ENCODE assay signal across 21 cellular contexts in the genomic region with DNA sequence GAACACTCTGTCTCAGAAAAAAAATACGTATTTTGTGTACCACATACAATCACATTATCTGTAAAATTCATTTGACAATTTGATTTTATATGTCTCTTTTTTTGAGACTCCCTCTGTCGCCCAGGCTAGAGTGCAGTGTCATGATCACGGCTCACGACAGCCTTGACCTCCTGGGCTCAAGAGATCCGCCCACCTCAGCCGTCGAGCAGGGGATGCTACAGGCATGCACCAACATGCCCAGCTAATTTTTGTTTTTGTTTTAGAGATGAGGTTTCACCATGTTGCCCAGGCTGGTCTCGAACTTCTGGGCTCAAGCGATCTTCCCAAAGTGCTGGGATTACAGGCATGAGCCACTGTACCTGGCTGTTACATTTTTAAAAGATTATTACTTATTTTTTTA. TPM values are rescaled to one million over a fixed set of nuclear protein-coding genes. Genes with fewer than 3 reads are reported as not detected.
DNase-seq lines count a peak whose midpoint lies in the region; ATAC-seq, FAIRE-seq and TF ChIP-seq lines count a peak whose summit lies in the region.
"Had no signal": no experiment of that assay in that cellular context is flagged by ENCODE, and none has a peak within 500 bp of the region (broad histone marks: within the 10 kb centered on the region; RNA-seq: fewer than 3 reads in every experiment).

No MANE protein-coding gene starts in this region.

- no peaks in the 10 kb centered on the region for H3K27me3 Mint-ChIP-seq in chondrocyte (ENCODE audit: low read depth)
- H3K27me3 Mint-ChIP-seq: CD4-positive, CD25-positive, alpha-beta regulatory T cell; T-helper 17 cell had no signal

- POLR2A ChIA-PET in A549 (lab: Yijun Ruan, JAX) = no interaction called here
- POLR2A ChIA-PET in endothelial cell of umbilical vein (lab: Charles Lee) = no interaction called here

- H3K4me3 ChIP-seq in A549 (no peak overlapping the region), endothelial cell of umbilical vein (replicated peaks in 1 of 3; ENCODE audit: insufficient read depth in 1 of 3, low read depth in 1 of 3, low read length in 3 of 3) (no peak overlapping the region), suprapubic skin (no peak overlapping the region)

- no peak overlapping the region for H3K9ac ChIP-seq in endothelial cell of umbilical vein (replicated peaks; ENCODE audit: extremely low read depth, insufficient read depth, low read length)

- no peak overlapping the region for H3K27ac Mint-ChIP-seq in chondrocyte (ENCODE audit: unreplicated experiment)
- H3K27ac Mint-ChIP-seq: CD4-positive, CD25-positive, alpha-beta regulatory T cell; T-helper 17 cell had no signal

- no peak overlapping the region for H3K4me2 ChIP-seq in A549
- H3K4me2 ChIP-seq in endothelial cell of umbilical vein (ENCODE audit: insufficient read depth, low read length) = no peak overlapping the region

- CTCF ChIA-PET in A549 (lab: Yijun Ruan, JAX) (interaction anchor here (1.2 kb wide), 1 partner anchor 73 kb away, joined by 3 read pairs; no protein-coding TSS in a partner anchor), endothelial cell of umbilical vein (lab: Charles Lee) (no interaction called here)

- H3K79me2 ChIP-seq in endothelial cell of umbilical vein (ENCODE audit: control insufficient read depth, insufficient read depth, low read length) = no peaks in the 10 kb centered on the region

- in situ Hi-C loops in KBM-7 (cut with MboI; ENCODE audit: low pct_unique_long_range_greater_than_20kb, low sequenced_read_pairs) = no loop called here

- intact Hi-C loops in endothelial cell of umbilical vein (cut with micrococcal nuclease) = no loop called here

- H3K27me3 ChIP-seq in endothelial cell of umbilical vein (ENCODE audit: control insufficient read depth in 2 of 2, insufficient read depth in 2 of 2, low read length in 2 of 2) (no peaks in the 10 kb centered on the region), suprapubic skin (no peaks in the 10 kb centered on the region)

- no peaks in the 10 kb centered on the region for H3K9me3 Mint-ChIP-seq in chondrocyte (ENCODE audit: low read depth)
- H3K9me3 Mint-ChIP-seq: CD4-positive, CD25-positive, alpha-beta regulatory T cell had no signal

- peaks cover 12% of the 10 kb centered on the region for H3K4me1 Mint-ChIP-seq in chondrocyte (ENCODE audit: low read depth)
- H3K4me1 Mint-ChIP-seq: CD4-positive, CD25-positive, alpha-beta regulatory T cell had no signal

- H3K27ac ChIP-seq in A549 (peak overlapping the region; percentile 19 to 50; a peak in 3 of 6 replicates), endothelial cell of umbilical vein (ENCODE audit: insufficient read depth, low read depth, low read length) (no peak overlapping the region), suprapubic skin (no peak overlapping the region)

- no peak for TF ChIP-seq CTCF in A549 (IDR thresholded peaks at IDR 0.05)
- no peak for TF ChIP-seq CTCF in endothelial cell of umbilical vein (IDR thresholded peaks at IDR 0.05; ENCODE audit: extremely low read depth in 1 of 2, insufficient read depth in 1 of 2, low read depth in 1 of 2, low read length in 2 of 2)
- no peak for TF ChIP-seq CTCF in suprapubic skin (IDR thresholded peaks at IDR 0.05)
- no peak for TF ChIP-seq CTCF in chondrocyte (IDR thresholded peaks at IDR 0.05)

- dilution Hi-C loops in endothelial cell of umbilical vein (cut with MboI; ENCODE audit: extremely low pct_ligation_motif_present, low sequenced_read_pairs) = no loop called here

- ATAC-seq in A549 = no peak
- ATAC-seq: T-helper 17 cell had no signal

- WGBS in A549 (ENCODE audit: missing lambda C conversion rate) = 91% methylated on average over 9 of the region's 9 CpGs
- WGBS in suprapubic skin = 76% methylated on average over 9 of the region's 9 CpGs

- peaks cover 12 to 18% of the 10 kb centered on the region in 2 experiments for H3K36me3 ChIP-seq in endothelial cell of umbilical vein (ENCODE audit: control insufficient read depth in 2 of 2, extremely low read depth in 1 of 2, insufficient read depth in 2 of 2, low read length in 2 of 2)
- H3K36me3 ChIP-seq in suprapubic skin = peaks cover 42% of the 10 kb centered on the region

- H3K9me1 ChIP-seq in endothelial cell of umbilical vein (replicated peaks; ENCODE audit: control insufficient read depth, extremely low read depth, insufficient read depth, low read length) = no peaks in the 10 kb centered on the region

- TF ChIP-seq POLR2A in A549 (IDR thresholded peaks at IDR 0.05; ENCODE audit: low read length) = no peak
- no peak for TF ChIP-seq POLR2A in GM12891 (IDR thresholded peaks at IDR 0.05; ENCODE audit: low read depth, low read length)
- no peak for TF ChIP-seq POLR2A in endothelial cell of umbilical vein (IDR thresholded peaks at IDR 0.05; ENCODE audit: low read depth, low read length)
- TF ChIP-seq POLR2A in suprapubic skin (IDR thresholded peaks at IDR 0.05) = no peak

- FAIRE-seq in A549 (lab: Jason Lieb, UNC) (peak; percentile 49), GM12891 (lab: Jason Lieb, UNC) (peak; percentile 98), endothelial cell of umbilical vein (lab: Jason Lieb, UNC) (peak; percentile 94)
- FAIRE-seq: GM18507 had no signal

- no peaks in the 10 kb centered on the region for H3K4me1 ChIP-seq in A549
- no peaks in the 10 kb centered on the region for H3K4me1 ChIP-seq in endothelial cell of umbilical vein (ENCODE audit: control insufficient read depth, extremely low read depth, insufficient read depth, low read length)
- H3K4me1 ChIP-seq in suprapubic skin = no peaks in the 10 kb centered on the region

- no peak for TF ChIP-seq RAD21 in A549 (conservative IDR thresholded peaks at IDR 0.05 in 1 of 2, IDR thresholded peaks at IDR 0.05 in 1 of 2)

- H3K9me3 ChIP-seq in A549 (no peaks in the 10 kb centered on the region), endothelial cell of umbilical vein (replicated peaks; ENCODE audit: control insufficient read depth, insufficient read depth, low read length) (no peaks in the 10 kb centered on the region), suprapubic skin (no peaks in the 10 kb centered on the region)

- H3K36me3 Mint-ChIP-seq in chondrocyte (ENCODE audit: low read depth) = peaks cover 19% of the 10 kb centered on the region

- BruUV-seq in endothelial cell of umbilical vein (replicated peaks; lab: Mats Ljungman, UMichigan) = no TSS peak

- H3K4me3 Mint-ChIP-seq in chondrocyte (ENCODE audit: unreplicated experiment) = no peak overlapping the region
- H3K4me3 Mint-ChIP-seq: CD4-positive, CD25-positive, alpha-beta regulatory T cell; T-helper 17 cell had no signal

- no peaks in the 10 kb centered on the region for H4K20me1 ChIP-seq in endothelial cell of umbilical vein (replicated peaks; ENCODE audit: control insufficient read depth, extremely low read depth, insufficient read depth, low read length)

- H2AFZ ChIP-seq in endothelial cell of umbilical vein (ENCODE audit: low read depth, low read length) = no peak overlapping the region

- TF ChIP-seq EP300 in A549 (IDR thresholded peaks at IDR 0.05) (no peak), suprapubic skin (IDR thresholded peaks at IDR 0.05) (no peak)

- DNase-seq in A549 (ENCODE audit: low read depth in 1 of 2, low spot score in 1 of 2) = no peak
- no peak for DNase-seq in GM12891 (ENCODE audit: insufficient read length, low spot score)
- DNase-seq in KBM-7 = peak; percentile 29
- DNase-seq in endothelial cell of umbilical vein (ENCODE audit: low read depth, low spot score) = no peak
- DNase-seq in COLO829 (ENCODE audit: low spot score) = no peak
- no peak for DNase-seq in DMS53 (lab: John Stamatoyannopoulos, UW)
- no peak for DNase-seq in suprapubic skin (ENCODE audit: low spot score in 2 of 2)
- DNase-seq in chondrocyte (ENCODE audit: low spot score) = no peak
- DNase-seq: ACHN; AML-193; CD4-positive, CD25-positive, alpha-beta regulatory T cell; DMS79 treated with DMSO at 0.1 percent for 48 hours; H7; NCI-H1048; NCI-H146; NCI-H2081; NCI-H226; NCI-H526; RPMI8226; T-helper 17 cell had no signal

RNA-seq across cellular contexts. Expression of gene BAZ1B, which starts 11.6 kb away (rescaled TPM):
- polyA plus RNA-seq in A549 (2011; rRNA removed) (54.8 and 59.0 TPM in 2 replicates), A549 (2017; fragmentation: RNase III; extraction: RNeasy Plus Mini Kit Qiagen cat#74134 plus additional on column Dnase treatment) (63.0 to 67.5 TPM (median 66.8 TPM) in 3 replicates), endothelial cell of umbilical vein (12.6 and 16.2 TPM in 2 replicates)
- polyA plus RNA-seq in A549 (2012; cell fraction: cytosol; rRNA removed) = 18.1 and 19.1 TPM in 2 replicates
- polyA plus RNA-seq in A549 (2012; cell fraction: nucleus; rRNA removed) = 21.5 and 35.5 TPM in 2 replicates
- polyA minus RNA-seq in A549 (2011; rRNA and poly(A)+ RNA removed) = 53.3 and 60.6 TPM in 2 replicates
- 25.9 TPM for polyA plus RNA-seq in GM12891 (2012; ENCODE audit: low read depth, missing spikeins)
- total RNA-seq in endothelial cell of umbilical vein (72.6 and 74.7 TPM in 2 replicates), suprapubic skin (10 to 100 TPM; 27.9 to 36.7 (median 29.6) TPM), chondrocyte (64.9 to 74.9 TPM (median 65.5 TPM) in 3 replicates)
- 22.4 and 24.9 TPM in 2 replicates for polyA plus RNA-seq in endothelial cell of umbilical vein (2011; cell fraction: cytosol; rRNA removed)
- 29.4 and 35.9 TPM in 2 replicates for polyA plus RNA-seq in endothelial cell of umbilical vein (2011; cell fraction: nucleus; rRNA removed)
- polyA plus RNA-seq in endothelial cell of umbilical vein (2012) = 37.1 and 51.8 TPM in 2 replicates
- 38.5 and 39.9 TPM in 2 replicates for polyA minus RNA-seq in endothelial cell of umbilical vein
- polyA minus RNA-seq in endothelial cell of umbilical vein (2011; cell fraction: cytosol; rRNA and poly(A)+ RNA removed) = 43.3 TPM
- 26.7 and 33.3 TPM in 2 replicates for polyA minus RNA-seq in endothelial cell of umbilical vein (2011; cell fraction: nucleus; rRNA and poly(A)+ RNA removed)

RNA-seq across cellular contexts. Expression of gene BCL7B, which starts 23.7 kb away (rescaled TPM):
- 58.8 and 62.5 TPM in 2 replicates for polyA plus RNA-seq in A549 (2011; rRNA removed)
- polyA plus RNA-seq in A549 (2012; cell fraction: cytosol; rRNA removed) = 86.5 and 94.9 TPM in 2 replicates
- 54.4 and 57.8 TPM in 2 replicates for polyA plus RNA-seq in A549 (2012; cell fraction: nucleus; rRNA removed)
- 48.8 to 52.3 TPM (median 51.7 TPM) in 3 replicates for polyA plus RNA-seq in A549 (2017; fragmentation: RNase III; extraction: RNeasy Plus Mini Kit Qiagen cat#74134 plus additional on column Dnase treatment)
- 54.6 and 58.6 TPM in 2 replicates for polyA minus RNA-seq in A549 (2011; rRNA and poly(A)+ RNA removed)
- 40.6 TPM for polyA plus RNA-seq in GM12891 (2012; ENCODE audit: low read depth, missing spikeins)
- 58.0 and 61.2 TPM in 2 replicates for total RNA-seq in endothelial cell of umbilical vein
- 68.3 and 78.1 TPM in 2 replicates for polyA plus RNA-seq in endothelial cell of umbilical vein
- polyA plus RNA-seq in endothelial cell of umbilical vein (2011; cell fraction: cytosol; rRNA removed) = 74.1 and 74.2 TPM in 2 replicates
- polyA plus RNA-seq in endothelial cell of umbilical vein (2011; cell fraction: nucleus; rRNA removed) = 44.4 and 44.9 TPM in 2 replicates
- 31.0 and 40.3 TPM in 2 replicates for polyA plus RNA-seq in endothelial cell of umbilical vein (2012)
- polyA minus RNA-seq in endothelial cell of umbilical vein = 53.3 and 60.2 TPM in 2 replicates
- polyA minus RNA-seq in endothelial cell of umbilical vein (2011; cell fraction: cytosol; rRNA and poly(A)+ RNA removed) = 56.4 TPM
- 31.8 and 33.1 TPM in 2 replicates for polyA minus RNA-seq in endothelial cell of umbilical vein (2011; cell fraction: nucleus; rRNA and poly(A)+ RNA removed)
- 10 to 100 TPM; 33.4 to 55.4 (median 46.1) TPM for total RNA-seq in suprapubic skin
- 35.7 to 40.2 TPM (median 39.7 TPM) in 3 replicates for total RNA-seq in chondrocyte

RNA-seq across cellular contexts. Expression of gene TBL2, which starts 44.6 kb away (rescaled TPM):
- 34.4 and 38.3 TPM in 2 replicates for polyA plus RNA-seq in A549 (2011; rRNA removed)
- polyA plus RNA-seq in A549 (2012; cell fraction: cytosol; rRNA removed) = 42.1 and 53.3 TPM in 2 replicates
- polyA plus RNA-seq in A549 (2012; cell fraction: nucleus; rRNA removed) = 84.1 and 84.4 TPM in 2 replicates
- 41.8 to 46.4 TPM (median 45.9 TPM) in 3 replicates for polyA plus RNA-seq in A549 (2017; fragmentation: RNase III; extraction: RNeasy Plus Mini Kit Qiagen cat#74134 plus additional on column Dnase treatment)
- polyA minus RNA-seq in A549 (2011; rRNA and poly(A)+ RNA removed) = 82.8 and 88.0 TPM in 2 replicates
- 15.2 TPM for polyA plus RNA-seq in GM12891 (2012; ENCODE audit: low read depth, missing spikeins)
- total RNA-seq in endothelial cell of umbilical vein = 34.8 and 38.6 TPM in 2 replicates
- polyA plus RNA-seq in endothelial cell of umbilical vein = 48.4 and 49.6 TPM in 2 replicates
- 32.4 and 34.6 TPM in 2 replicates for polyA plus RNA-seq in endothelial cell of umbilical vein (2011; cell fraction: cytosol; rRNA removed)
- polyA plus RNA-seq in endothelial cell of umbilical vein (2011; cell fraction: nucleus; rRNA removed) = 34.4 and 35.1 TPM in 2 replicates
- 23.8 TPM in 2 replicates for polyA plus RNA-seq in endothelial cell of umbilical vein (2012)
- 71.8 and 113 TPM in 2 replicates for polyA minus RNA-seq in endothelial cell of umbilical vein
- polyA minus RNA-seq in endothelial cell of umbilical vein (2011; cell fraction: cytosol; rRNA and poly(A)+ RNA removed) = 37.9 TPM
- 25.6 and 28.9 TPM in 2 replicates for polyA minus RNA-seq in endothelial cell of umbilical vein (2011; cell fraction: nucleus; rRNA and poly(A)+ RNA removed)
- total RNA-seq in suprapubic skin = 10 to 100 TPM; 23.3 to 43.3 (median 40.8) TPM
- total RNA-seq in chondrocyte = 45.2 to 56.1 TPM (median 50.4 TPM) in 3 replicates

Comparison
In these comparisons a context has a peak if more than half of its experiments do, and no peak if none do; other contexts are left out.
1. H3K27ac ChIP-seq: peak in A549 (2 of 2); none in endothelial cell of umbilical vein (single experiment) and suprapubic skin (single experiment).